8 cellular contexts compared by ENCODE assay signal in genomic region chr6:43053545-43054205, GRCh38. TPM values are rescaled to one million over a fixed set of nuclear protein-coding genes. Genes with fewer than 3 reads are reported as not detected.
DNase-seq lines count a peak whose midpoint lies in the region; ATAC-seq, FAIRE-seq and TF ChIP-seq lines count a peak whose summit lies in the region.

TSS of gene CUL7 (minus strand) at chr6:43053851. CDS start at chr6:43052788, 1,063 bp downstream.

- POLR2A ChIA-PET in T-cell (lab: Charles Lee): interaction anchor here (0.6 to 1.2 kb wide), 7 partner anchors 11 to 1162 kb away, joined by 3 to 5 read pairs (median 3); partner anchors contain the start of genes KLHDC3 (in 2 of the 2) and MEA1 (in 1 of the 2)

- no peak for TF ChIP-seq CTCF in transverse colon (IDR thresholded peaks at IDR 0.05)

- H3K36me3 ChIP-seq in adipocyte (ENCODE audit: control insufficient read depth, insufficient read depth, low read length, severe bottlenecking) (peaks cover 40% of the 10 kb centered on the region), transverse colon (peaks cover 0 to 4% (median 0%) of the 10 kb centered on the region in 4 donors)

- no peaks in the 10 kb centered on the region for H3K27me3 ChIP-seq in adipocyte (replicated peaks; ENCODE audit: control insufficient read depth, insufficient read depth, low read length)
- H3K27me3 ChIP-seq in transverse colon: no peaks in the 10 kb centered on the region

- H3K4me3 Mint-ChIP-seq in T-cell: peak within 1 kb of the TSS; percentile 87 to 94 (median 93)

- H3K4me3 ChIP-seq in adipocyte (ENCODE audit: low read length): peak within 1 kb of the TSS; percentile 90
- peak within 1 kb of the TSS; percentile 62 to 98 (median 86) for H3K4me3 ChIP-seq in transverse colon

- H3K9ac ChIP-seq in adipocyte (ENCODE audit: low read length): peak within 1 kb of the TSS; percentile 98

- in situ Hi-C loops in transverse colon (cut with MboI; ENCODE audit: low pct_ligation_motif_present in 1 of 4, low pct_unique_long_range_greater_than_20kb in 1 of 4, low sequenced_read_pairs in 3 of 4): no loop called here

- H3K9me3 ChIP-seq in adipocyte (ENCODE audit: control insufficient read depth, low read length): no peaks in the 10 kb centered on the region
- H3K9me3 ChIP-seq in transverse colon: no peaks in the 10 kb centered on the region

- peaks cover 25% of the 10 kb centered on the region for H3K36me3 Mint-ChIP-seq in T-cell

- FAIRE-seq in GM12891 (lab: Jason Lieb, UNC): peak; percentile 90

- H3K27me3 Mint-ChIP-seq in T-cell: no peaks in the 10 kb centered on the region

- H3K4me1 Mint-ChIP-seq in T-cell: peaks cover 47 to 52% (median 52%) of the 10 kb centered on the region in 3 donors

- CTCF ChIA-PET in T-cell (lab: Charles Lee): interaction anchor here (0.6 to 1.8 kb wide), 5 partner anchors 31 to 442 kb away, joined by 3 to 11 read pairs (median 3); partner anchors contain the start of genes KLHDC3 (in 1 of the 2) and RRP36 (in 1 of the 2)

- H3K27ac ChIP-seq in transverse colon: peak within 1 kb of the TSS; percentile 90 to 97 (median 95)

- no peaks in the 10 kb centered on the region for H3K9me3 Mint-ChIP-seq in T-cell

- ATAC-seq in HG02798 (IDR thresholded peaks at IDR 0.05; ENCODE audit: poor library complexity, unreplicated experiment) (peak; percentile 92), T-cell (replicated peaks in 1 of 4) (peak; percentile 99)

- peaks cover 35% of the 10 kb centered on the region for H3K4me1 ChIP-seq in adipocyte (ENCODE audit: control insufficient read depth, insufficient read depth, low read length)
- H3K4me1 ChIP-seq in transverse colon: peaks cover 8 to 28% (median 19%) of the 10 kb centered on the region in 4 donors

- H3K27ac Mint-ChIP-seq in T-cell: peak within 1 kb of the TSS; percentile 93 to 95

- DNase-seq in GM12891 (ENCODE audit: insufficient read length, low spot score): peak; percentile 99
- DNase-seq in NCI-H146 (lab: John Stamatoyannopoulos, UW): peak; percentile 98
- DNase-seq in T-cell: peak; percentile 76 to 91 (median 86)
- DNase-seq in adipocyte (ENCODE audit: low read depth): peak; percentile 98
- DNase-seq in cardiac septum (ENCODE audit: low spot score): peak; percentile 96
- DNase-seq in pons (ENCODE audit: low spot score): peak; percentile 70
- DNase-seq in transverse colon: peak; percentile 95

- WGBS in transverse colon (ENCODE audit: low coverage in 1 of 2), 2 donors: 2 to 7% methylated on average over 2 to 45 of the region's 45 CpGs

- TF ChIP-seq EP300 in transverse colon (IDR thresholded peaks at IDR 0.05; ENCODE audit: low read depth): no peak

- TF ChIP-seq POLR2A in GM12891 (IDR thresholded peaks at IDR 0.05; ENCODE audit: low read depth, low read length) (peak; percentile 90), transverse colon (IDR thresholded peaks at IDR 0.05) (peak; percentile 90)

- intact Hi-C loops in cardiac septum (cut with DNase I) (loop anchor here (2.0 to 5.0 kb wide), 3 partner anchors 39 to 121 kb away; partner anchors contain the start of gene KLHDC3), transverse colon (cut with DNase I; ENCODE audit: low total_unique reads) (no loop called here)

TF ChIP-seq in GM12891, 5 proteins besides CTCF, POLR2A, EP300 and RAD21:
- TF ChIP-seq TAF1 (IDR thresholded peaks at IDR 0.05; ENCODE audit: low read depth, low read length) (peak; percentile 69; the same call in 1 of the 2 replicates), POU2F2 (IDR thresholded peaks at IDR 0.05; ENCODE audit: low read depth, low read length) (peak; percentile 85), PAX5 (IDR thresholded peaks at IDR 0.05; ENCODE audit: insufficient read depth, low read length, severe bottlenecking) (peak; percentile 63), POLR2AphosphoS5 (IDR thresholded peaks at IDR 0.05; ENCODE audit: low read depth, low read length) (peak; percentile 91), SPI1 (IDR thresholded peaks at IDR 0.05; ENCODE audit: low read depth, low read length) (peak; percentile 69)

RNA-seq across cellular contexts. Expression of gene CUL7, which starts in this region (rescaled TPM):
- 14.6 TPM for polyA plus RNA-seq in GM12891 (2012; ENCODE audit: low read depth, missing spikeins)
- total RNA-seq in T-cell (10 to 100 TPM in 3 of 5 donors, 1 to 10 TPM in 2; 6.9 to 15.9 (median 11.6) TPM), cardiac septum (11.0 TPM), transverse colon (10 to 100 TPM; 13.0 to 29.3 (median 15.7) TPM)

Comparison
In these comparisons a context has a peak if more than half of its experiments do, and no peak if none do; other contexts are left out.
1. Peak in every context shown above with its lines: DNase-seq, ATAC-seq, H3K4me3 ChIP-seq and H3K27ac ChIP-seq.